26 cellular contexts compared by ENCODE assay signal in the genomic region with DNA sequence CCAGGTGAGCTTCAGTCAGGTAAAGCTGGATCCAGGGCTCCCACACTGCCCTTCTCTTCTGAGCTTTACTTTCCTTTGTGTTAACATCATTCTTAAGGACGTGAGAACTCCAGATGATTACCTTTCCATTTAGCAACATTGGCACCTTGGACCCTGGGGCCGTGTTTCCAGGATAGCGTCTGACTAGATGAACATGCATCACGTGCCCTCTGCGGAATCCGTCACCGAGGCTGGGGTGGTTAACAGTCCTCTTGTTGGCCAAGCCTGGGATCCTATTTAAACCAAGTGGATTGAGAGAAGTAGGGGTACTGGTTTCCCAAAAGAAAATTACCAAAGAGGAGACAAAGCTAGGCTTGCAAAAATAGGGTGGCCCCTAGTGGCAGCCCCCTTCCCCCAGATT. TPM values are rescaled to one million over a fixed set of nuclear protein-coding genes. Genes with fewer than 3 reads are reported as not detected.
"Had no signal": no experiment of that assay in that cellular context is flagged by ENCODE, and none has a peak within 500 bp of the region (broad histone marks: within the 10 kb centered on the region; RNA-seq: fewer than 3 reads in every experiment).

No MANE protein-coding gene starts in this region.

- ATAC-seq: activated CD4-positive, CD25-positive, alpha-beta regulatory T cell treated with anti-CD3 and anti-CD28 coated beads, Interleukin-2, amount 50 U/mL, for 24 hours; activated CD8-positive, alpha-beta memory T cell treated with anti-CD3 and anti-CD28 coated beads, Interleukin-2, amount 10 ng/mL, durations not matched to agents 7 days and 5 days; activated CD8-positive, alpha-beta T cell treated with anti-CD3 and anti-CD28 coated beads, Interleukin-2, amount 10 ng/mL, durations not matched to agents 7 days and 5 days; activated naive CD8-positive, alpha-beta T cell treated with anti-CD3 and anti-CD28 coated beads, Interleukin-2, amount 50 U/mL, for 24 hours; body of pancreas; effector memory CD8-positive, alpha-beta T cell; gastroesophageal sphincter; T-helper 17 cell had no signal

- H3K27ac ChIP-seq: adrenal gland, body of pancreas, epithelial cell of prostate, esophagus squamous epithelium, gastroesophageal sphincter, WERI-Rb-1 had no signal

- H3K27me3 ChIP-seq: adrenal gland, body of pancreas, esophagus squamous epithelium, gastroesophageal sphincter had no signal

- H3K9me3 ChIP-seq: adrenal gland, body of pancreas, gastroesophageal sphincter had no signal

- H3K4me3 ChIP-seq: adrenal gland, body of pancreas, esophagus squamous epithelium, gastroesophageal sphincter had no signal

- FAIRE-seq: colon, endothelial cell of umbilical vein had no signal

- DNase-seq: activated B cell treated with CpG ODN at 0.5 μM for 24 hours; adrenal gland; amygdala; aorta; caudate nucleus; cortex of kidney; effector CD4-positive, alpha-beta T cell; effector memory CD8-positive, alpha-beta T cell; esophagus squamous epithelium; foreskin melanocyte; T-helper 17 cell; T1000 had no signal

RNA-seq across cellular contexts. Expression of a gene that starts 49.2 kb away (rescaled TPM):
- total RNA-seq: activated CD8-positive, alpha-beta memory T cell treated with anti-CD3 and anti-CD28 coated beads, Interleukin-2, amount 10 ng/mL, durations not matched to agents 7 days and 5 days; activated T-helper 1 cell treated with anti-CD3 and anti-CD28 coated beads, Interleukin-12 subunit alpha, Interleukin-12 subunit beta, Interleukin-2, Interleukin-4 antibody, amounts not matched to agents 30 ng/mL and 10 ng/mL and 1 ng/mL, durations not matched to agents 14 hours and 24 hours and 36 hours; body of pancreas; chondrocyte; dermis blood vessel endothelial cell; endothelial cell of umbilical vein; fibroblast of villous mesenchyme; gastroesophageal sphincter had no signal
